ENCODE assay signal across 8 cellular contexts in the genomic region with DNA sequence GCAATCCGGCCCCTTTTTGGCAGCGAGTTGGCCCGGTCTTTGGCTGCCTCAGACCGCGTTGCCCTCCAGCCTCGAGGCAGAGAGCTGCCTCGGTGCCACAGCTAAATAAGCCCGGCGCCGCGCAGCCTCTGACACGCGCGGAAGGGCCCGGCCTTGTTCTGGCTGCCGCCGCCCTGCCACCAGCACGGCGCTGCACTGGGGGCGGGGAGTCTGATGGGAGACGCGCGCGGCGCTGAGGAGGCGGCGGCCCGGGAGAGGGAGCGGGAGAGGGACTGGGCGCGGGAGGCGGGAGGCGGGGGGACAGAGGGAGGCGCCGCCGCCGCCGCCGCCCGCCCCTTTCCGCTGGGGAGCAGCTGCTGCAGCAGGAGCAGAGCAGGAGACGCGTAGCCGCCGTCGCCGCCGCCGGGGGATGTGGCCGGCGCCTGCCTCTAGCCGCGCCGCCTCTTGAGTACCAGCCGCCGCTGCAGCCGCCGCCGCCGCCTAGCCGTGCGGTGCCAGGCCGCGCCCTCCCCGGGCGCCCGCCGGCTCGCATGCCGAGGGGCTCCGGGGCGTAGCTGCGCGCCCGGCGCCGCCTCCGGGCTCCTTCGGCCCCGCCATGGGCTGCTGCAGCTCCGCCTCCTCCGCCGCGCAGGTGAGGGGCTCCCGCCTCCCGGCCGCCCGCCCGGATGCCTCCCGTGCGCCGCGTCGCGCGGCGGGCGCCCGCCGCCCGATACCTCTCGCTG. TPM values are rescaled to one million over a fixed set of nuclear protein-coding genes. Genes with fewer than 3 reads are reported as not detected.
A peak's percentile ranks its signal among the peaks of the same experiment; 100 is the strongest.
DNase-seq lines count a peak whose midpoint lies in the region; ATAC-seq lines count a peak whose summit lies in the region.

A gene (plus strand): TSS at position 378 of the 722 bp plus-strand sequence. CDS start 218 bp downstream, at position 596.

- H3K4me1 ChIP-seq in endocrine pancreas (ENCODE audit: control insufficient read depth, insufficient read depth, low read length), result peaks cover 5% of the 10 kb centered on the region

- DNase-seq in COR-L47 (lab: John Stamatoyannopoulos, UW) (peak; percentile 96), HT1080 (ENCODE audit: low read depth) (peak; percentile 96), NOMO-1 (lab: John Stamatoyannopoulos, UW; ENCODE audit: unreplicated experiment in 2 of 2) (peak; percentile 86 to 95), mesenteric fat pad (ENCODE audit: low spot score) (peak; percentile 99)
- peak; percentile 70 for DNase-seq in activated CD8-positive, alpha-beta memory T cell treated with anti-CD3 and anti-CD28 coated beads, Interleukin-2, amount 50 U/mL, for 1 hour (ENCODE audit: extremely low read depth)
- DNase-seq in stimulated activated CD8-positive, alpha-beta memory T cell treated with anti-CD3 and anti-CD28 coated beads, Interleukin-15, amount 100 ng/mL, for 1 hour (ENCODE audit: low read depth), result peak; percentile 78

- no peaks in the 10 kb centered on the region for H3K36me3 ChIP-seq in endocrine pancreas (ENCODE audit: control insufficient read depth, insufficient read depth, low read length)

- peak within 1 kb of the TSS; percentile 94 for H3K9ac ChIP-seq in endocrine pancreas (ENCODE audit: control insufficient read depth, insufficient read depth, low read length)

- H3K27me3 ChIP-seq in endocrine pancreas (ENCODE audit: control insufficient read depth, insufficient read depth, low read length), result no peaks in the 10 kb centered on the region

- ATAC-seq in GM21367 (IDR thresholded peaks at IDR 0.05; ENCODE audit: unreplicated experiment), result peak; percentile 89

- peak within 1 kb of the TSS; percentile 97 for H3K4me3 ChIP-seq in endocrine pancreas (ENCODE audit: control insufficient read depth, insufficient read depth, low read length)

- H3K9me3 ChIP-seq in endocrine pancreas (ENCODE audit: control insufficient read depth, low read length), result no peaks in the 10 kb centered on the region

RNA-seq across cellular contexts. Expression of the gene that starts here (rescaled TPM):
- 22.0 and 30.1 TPM in 2 replicates for total RNA-seq in HT1080 (2014; rRNA removed; shearing (Covaris generic))
- 20.5 and 26.1 TPM in 2 replicates for polyA plus RNA-seq in HT1080 (2015; cell fraction: cytosol; rRNA removed)
- polyA plus RNA-seq in HT1080 (2015; cell fraction: nucleus; rRNA removed), result 17.1 and 17.3 TPM in 2 replicates
- total RNA-seq in mesenteric fat pad, result 35.3 TPM

Comparison
In these comparisons a context has a peak if more than half of its experiments do, and no peak if none do; other contexts are left out.
1. Peak in every context shown above with its lines: DNase-seq, ATAC-seq and H3K4me3 ChIP-seq.